In genomic region chr2:102240640-102241370, GRCh38 we compare ENCODE assay signal across 8 cellular contexts. TPM values are rescaled to one million over a fixed set of nuclear protein-coding genes. Genes with fewer than 3 reads are reported as not detected.
DNase-seq lines count a peak whose midpoint lies in the region; ATAC-seq, FAIRE-seq and TF ChIP-seq lines count a peak whose summit lies in the region.

No MANE protein-coding gene starts in this region.

- no peaks in the 10 kb centered on the region for H3K9me3 Mint-ChIP-seq in nephron progenitor cell

- peak overlapping the region; percentile 70 for H2AFZ ChIP-seq in IMR-90 (replicated peaks; ENCODE audit: low read length, poor library complexity)

- H3K4me2 ChIP-seq in IMR-90 (ENCODE audit: low read depth, low read length) = no peak overlapping the region

- TF ChIP-seq CTCF in IMR-90 (conservative IDR thresholded peaks at IDR 0.05; ENCODE audit: low read depth, low read length) (peak; percentile 98), fibroblast of mammary gland (conservative IDR thresholded peaks at IDR 0.05; ENCODE audit: control insufficient read depth, insufficient read depth, low read depth, low read length) (peak; percentile 98), nephron progenitor cell (IDR thresholded peaks at IDR 0.05) (peak; percentile 99)

- peaks cover 15% of the 10 kb centered on the region for H3K9me1 ChIP-seq in IMR-90 (ENCODE audit: insufficient read depth, low read length)

- no peaks in the 10 kb centered on the region for H3K79me1 ChIP-seq in IMR-90 (ENCODE audit: low read depth in 1 of 2, low read length in 2 of 2)

- POLR2A ChIA-PET in IMR-90 (lab: Charles Lee; ENCODE audit: unreplicated experiment) = interaction anchor here (1.4 kb wide), 1 partner anchor 99 kb away, joined by 6 read pairs; the partner anchor contains the start of gene IL1R1

- H3K27me3 Mint-ChIP-seq in nephron progenitor cell (ENCODE audit: low read depth, poor library complexity) = peaks cover 17% of the 10 kb centered on the region

- BruUV-seq in IMR-90 (replicated peaks; lab: Mats Ljungman, UMichigan) = no TSS peak

- no peak overlapping the region for H3K9ac ChIP-seq in IMR-90 (ENCODE audit: low read depth, low read length)

- peak overlapping the region; percentile 1 for H2AK9ac ChIP-seq in IMR-90 (replicated peaks; ENCODE audit: low read depth, low read length, poor library complexity)

- peak overlapping the region; percentile 15; the same call in 1 of the 2 replicates for H3K56ac ChIP-seq in IMR-90 (ENCODE audit: extremely low read depth, insufficient read depth, low read length)

- H2BK20ac ChIP-seq in IMR-90 (ENCODE audit: low read depth, low read length) = peak overlapping the region; percentile 65

- H4K5ac ChIP-seq in IMR-90 (ENCODE audit: low read depth, low read length) = peak overlapping the region; percentile 43; the same call in 1 of the 2 replicates

- H3K36me3 ChIP-seq in IMR-90 (ENCODE audit: control insufficient read depth, insufficient read depth, low read length) = no peaks in the 10 kb centered on the region

- H3K4me1 Mint-ChIP-seq in nephron progenitor cell = peaks cover 22% of the 10 kb centered on the region

- peak; percentile 99 for TF ChIP-seq RAD21 in IMR-90 (IDR thresholded peaks at IDR 0.05; ENCODE audit: low read length)

- peak overlapping the region; percentile 66 for H2AK5ac ChIP-seq in IMR-90 (ENCODE audit: low read depth, low read length)

- dilution Hi-C loops in IMR-90 (cut with HindIII; ENCODE audit: low sequenced_read_pairs, unreplicated experiment) = no loop called here

- H3K27ac Mint-ChIP-seq in nephron progenitor cell = no peak overlapping the region

- DNase-seq in DMS153 treated with DMSO at 0.1 percent for 48 hours (lab: John Stamatoyannopoulos, UW; ENCODE audit: unreplicated experiment) (peak; percentile 74), IMR-90 (peak; percentile 97), RCC 7860 (ENCODE audit: low spot score) (peak; percentile 78), activated T-helper 1 cell treated with Interleukin-2 at 50 U/mL for 16 hours (ENCODE audit: low read depth) (peak; percentile 80), fibroblast of mammary gland (ENCODE audit: low read depth) (peak; percentile 100), nephron progenitor cell (peak; percentile 91)
- peak; percentile 85 for DNase-seq in stimulated activated naive CD4-positive, alpha-beta T cell treated with Interleukin-2 at 50 U/mL for 16 hours (lab: John Stamatoyannopoulos, UW)

- 0 out of 2 replicates have a peak overlapping the region, but pooled peaks have one; percentile 6 for H3K23ac ChIP-seq in IMR-90 (ENCODE audit: low read depth, low read length)

- intact Hi-C loops in IMR-90 (cut with micrococcal nuclease) = loop anchor here (1.0 to 2.0 kb wide), 5 partner anchors 56 to 356 kb away; partner anchors contain the start of gene IL18R1

- H3K18ac ChIP-seq in IMR-90 (ENCODE audit: low read depth, low read length) = peak overlapping the region; percentile 25

- peak overlapping the region; percentile 42; the same call in 1 of the 2 replicates for H3K4ac ChIP-seq in IMR-90 (ENCODE audit: low read depth, low read length)

- peak overlapping the region; percentile 45; the same call in 1 of the 3 replicates for H2BK15ac ChIP-seq in IMR-90 (ENCODE audit: low read depth, low read length)

- no peaks in the 10 kb centered on the region for H3K27me3 ChIP-seq in IMR-90 (ENCODE audit: control insufficient read depth, insufficient read depth, low read length)

- in situ Hi-C loops in IMR-90 (cut with MboI; ENCODE audit: low sequenced_read_pairs) = loop anchor here (5.0 to 10.0 kb wide), 2 partner anchors 201 to 356 kb away; no protein-coding TSS in a partner anchor

- H3K14ac ChIP-seq in IMR-90 (replicated peaks; ENCODE audit: low read depth, low read length) = peak overlapping the region; percentile 20

- peak; percentile 87 for ATAC-seq in GM21529 (IDR thresholded peaks at IDR 0.05; ENCODE audit: unreplicated experiment)
- ATAC-seq in IMR-90 (ENCODE audit: low read depth) = peak; percentile 96

- H3K4me3 Mint-ChIP-seq in nephron progenitor cell = no peak overlapping the region

- no peak overlapping the region for H3K4me3 ChIP-seq in IMR-90 (ENCODE audit: insufficient read depth, low read depth, low read length)
- H3K4me3 ChIP-seq in fibroblast of mammary gland (ENCODE audit: control insufficient read depth, low read depth, low read length) = no peak overlapping the region

- no peaks in the 10 kb centered on the region for H4K20me1 ChIP-seq in IMR-90 (ENCODE audit: insufficient read depth, low read length)

- H2BK5ac ChIP-seq in IMR-90 (ENCODE audit: low read depth, low read length, poor library complexity, severe bottlenecking) = no peak overlapping the region

- H3K4me1 ChIP-seq in IMR-90 (ENCODE audit: control insufficient read depth, insufficient read depth, low read length) = peaks cover 8% of the 10 kb centered on the region

- no peaks in the 10 kb centered on the region for H3K36me3 Mint-ChIP-seq in nephron progenitor cell (ENCODE audit: low read depth)

- CTCF ChIA-PET in IMR-90 (lab: Yijun Ruan, JAX) = interaction anchor here (0.6 to 3.3 kb wide), 39 partner anchors 8 to 357 kb away, joined by 3 to 26 read pairs (median 4); partner anchors contain the start of gene IL1R1

- peak; percentile 36; the same call in 1 of the 2 replicates for TF ChIP-seq POLR2A in IMR-90 (IDR thresholded peaks at IDR 0.05; ENCODE audit: low read depth, low read length)

- H2BK120ac ChIP-seq in IMR-90 (ENCODE audit: low read depth, low read length) = peak overlapping the region; percentile 66

- no CpG with 5 or more reads among the region's 22 CpGs for WGBS in IMR-90 (ENCODE audit: extremely low coverage in 2 of 2, insufficient read length in 1 of 2), 2 experiments

- H3K27ac ChIP-seq in IMR-90 (ENCODE audit: insufficient read depth, low read length) = peak overlapping the region; percentile 36; the same call in 1 of the 2 replicates

- H4K91ac ChIP-seq in IMR-90 (ENCODE audit: insufficient read depth, low read depth, low read length) = peak overlapping the region; percentile 37; the same call in 1 of the 2 replicates

- H3K9me3 ChIP-seq in IMR-90 (ENCODE audit: control insufficient read depth, insufficient read depth, low read length) = no peaks in the 10 kb centered on the region

- H4K8ac ChIP-seq in IMR-90 (ENCODE audit: low read depth in 2 of 2, low read length in 2 of 2) = peak overlapping the region; percentile 28 to 85; a peak in 3 of 4 replicates

- peak; percentile 67 for FAIRE-seq in RCC 7860 (lab: Jason Lieb, UNC)

TF ChIP-seq in IMR-90, 13 proteins besides CTCF, POLR2A, EP300 and RAD21:
- TF ChIP-seq MXI1 (IDR thresholded peaks at IDR 0.05; ENCODE audit: borderline replicate concordance, low read depth, low read length) (no peak), USF2 (IDR thresholded peaks at IDR 0.05; ENCODE audit: low read depth, low read length) (no peak), CEBPB (IDR thresholded peaks at IDR 0.05; ENCODE audit: low read depth, low read length) (peak; percentile 85), FOS (IDR thresholded peaks at IDR 0.05; ENCODE audit: low read depth, low read length) (peak; percentile 24; the same call in 1 of the 2 replicates), BHLHE40 (IDR thresholded peaks at IDR 0.05; ENCODE audit: low read depth, low read length) (peak; percentile 83), MAZ (IDR thresholded peaks at IDR 0.05; ENCODE audit: borderline replicate concordance, low read depth, low read length) (peak; percentile 24; the same call in 1 of the 2 replicates), MAFK (IDR thresholded peaks at IDR 0.05; ENCODE audit: low read depth, low read length) (no peak), SMC3 (IDR thresholded peaks at IDR 0.05; ENCODE audit: low read depth, low read length) (peak; percentile 97)

RNA-seq across cellular contexts. Expression of gene IL1RL2, which starts 54.0 kb away (rescaled TPM):
- total RNA-seq in IMR-90 (2012; rRNA removed) = 0.28 and 0.36 TPM in 2 replicates
- polyA plus RNA-seq in IMR-90 (2012; rRNA removed) = 0.09 and 0.26 TPM in 2 replicates
- polyA plus RNA-seq in IMR-90 (2012; cell fraction: cytosol; rRNA removed) = 0.03 and 0.08 TPM in 2 replicates
- polyA plus RNA-seq in IMR-90 (2012; cell fraction: nucleus; rRNA removed; ENCODE audit: low replicate concordance) = 0.18 and 0.71 TPM in 2 replicates
